26 cellular contexts compared by ENCODE assay signal in genomic region chr15:27899583-27900295, GRCh38.
DNase-seq lines count a peak whose midpoint lies in the region; ATAC-seq and TF ChIP-seq lines count a peak whose summit lies in the region.
"Had no signal": no experiment of that assay in that cellular context is flagged by ENCODE, and none has a peak within 500 bp of the region (broad histone marks: within the 10 kb centered on the region; RNA-seq: fewer than 3 reads in every experiment).

No MANE protein-coding gene starts in this region.

- H3K4me1 ChIP-seq in hepatocyte (ENCODE audit: insufficient read depth), result no peaks in the 10 kb centered on the region
- H3K4me1 ChIP-seq: Caco-2, SJSA1 had no signal

- no peak overlapping the region for H3K27ac Mint-ChIP-seq in memory B cell
- H3K27ac Mint-ChIP-seq: CD8-positive, alpha-beta T cell had no signal

- no peaks in the 10 kb centered on the region for H3K36me3 ChIP-seq in hepatocyte (replicated peaks; ENCODE audit: insufficient read depth, low read depth)
- H3K36me3 ChIP-seq: MG63, SJSA1 had no signal

- H2AFZ ChIP-seq in hepatocyte, result no peak overlapping the region
- H2AFZ ChIP-seq: GM23248, PC-9 had no signal

- H3K79me2 ChIP-seq in hepatocyte, result no peaks in the 10 kb centered on the region

- H3K9me2 ChIP-seq in hepatocyte (replicated peaks; ENCODE audit: insufficient read depth), result no peaks in the 10 kb centered on the region

- H3K27me3 ChIP-seq in hepatocyte, result no peaks in the 10 kb centered on the region
- H3K27me3 ChIP-seq: MG63, SJSA1 had no signal

- H3K4me3 ChIP-seq in hepatocyte, result no peak overlapping the region
- H3K4me3 ChIP-seq: GM23248, MG63, PC-9, SJSA1 had no signal

- no peak overlapping the region for H3K4me3 Mint-ChIP-seq in memory B cell
- H3K4me3 Mint-ChIP-seq: CD8-positive, alpha-beta T cell had no signal

- no peaks in the 10 kb centered on the region for H4K20me1 ChIP-seq in hepatocyte (ENCODE audit: insufficient read depth, poor library complexity, severe bottlenecking)

- H3K4me2 ChIP-seq in hepatocyte, result no peak overlapping the region
- H3K4me2 ChIP-seq: PC-9 had no signal

- DNase-seq in NCI-H1048 (lab: John Stamatoyannopoulos, UW), result peak; percentile 39
- DNase-seq in SK-MEL-5 (ENCODE audit: low read depth, low spot score), result peak; percentile 51
- no peak for DNase-seq in memory B cell (ENCODE audit: low spot score in 2 of 2)
- no peak for DNase-seq in SKM-1 treated with dmso at 0.1 percent for 144 hours (lab: John Stamatoyannopoulos, UW; ENCODE audit: unreplicated experiment)
- no peak for DNase-seq in C1 segment of cervical spinal cord (lab: John Stamatoyannopoulos, UW)
- DNase-seq in hepatocyte (ENCODE audit: low spot score), result no peak
- DNase-seq: Caco-2; CD8-positive, alpha-beta T cell; GM23248; IMR-90; KG1; MG63; NCI-H1417; NCI-H1694; NCI-H2081; NCI-H2171; NCI-H226; NCI-H510A; NCI-H82; NK-92 treated with Interleukin-12 subunit alpha and Interleukin-12 subunit beta, amount 100 ng/mL, for 24 hours; PC-9 had no signal

- no peaks in the 10 kb centered on the region for H3K27me3 Mint-ChIP-seq in memory B cell

- H3K9me3 Mint-ChIP-seq in memory B cell, result peaks cover 3% of the 10 kb centered on the region

- 97% methylated on average over 6 of the region's 6 CpGs for WGBS in hepatocyte (ENCODE audit: low lambda C conversion rate, missing lambda C conversion rate)

- TF ChIP-seq CTCF in hepatocyte (IDR thresholded peaks at IDR 0.05; ENCODE audit: poor library complexity), result no peak

- in situ Hi-C loops in SK-MEL-5 (cut with HindIII; ENCODE audit: low pct_unique_long_range_greater_than_20kb, low sequenced_read_pairs), result no loop called here

- no peak overlapping the region for H3K27ac ChIP-seq in hepatocyte
- H3K27ac ChIP-seq: C4-2B, GM23248, PC-9, SJSA1 had no signal

- ATAC-seq in memory B cell (ENCODE audit: low read depth) (peak; percentile 76), esophagus mucosa (no peak)
- ATAC-seq: CD8-positive, alpha-beta T cell; HCT116; Right ventricle myocardium inferior had no signal

- no peaks in the 10 kb centered on the region for H3K36me3 Mint-ChIP-seq in memory B cell
- H3K36me3 Mint-ChIP-seq: CD8-positive, alpha-beta T cell had no signal

- H3K4me1 Mint-ChIP-seq in memory B cell, result no peaks in the 10 kb centered on the region

- H3K9me3 ChIP-seq in hepatocyte (ENCODE audit: low read depth), result no peaks in the 10 kb centered on the region
- H3K9me3 ChIP-seq: MG63, SJSA1 had no signal

Comparison
In these comparisons a context has a peak if more than half of its experiments do, and no peak if none do; other contexts are left out.
1. DNase-seq: peak in NCI-H1048 (single experiment) and SK-MEL-5 (single experiment); none in memory B cell (0 of 2), SKM-1 treated with dmso at 0.1 percent for 144 hours (single experiment), C1 segment of cervical spinal cord (0 of 14) and hepatocyte (single experiment).